11 cellular contexts compared by ENCODE assay signal in the genomic region with DNA sequence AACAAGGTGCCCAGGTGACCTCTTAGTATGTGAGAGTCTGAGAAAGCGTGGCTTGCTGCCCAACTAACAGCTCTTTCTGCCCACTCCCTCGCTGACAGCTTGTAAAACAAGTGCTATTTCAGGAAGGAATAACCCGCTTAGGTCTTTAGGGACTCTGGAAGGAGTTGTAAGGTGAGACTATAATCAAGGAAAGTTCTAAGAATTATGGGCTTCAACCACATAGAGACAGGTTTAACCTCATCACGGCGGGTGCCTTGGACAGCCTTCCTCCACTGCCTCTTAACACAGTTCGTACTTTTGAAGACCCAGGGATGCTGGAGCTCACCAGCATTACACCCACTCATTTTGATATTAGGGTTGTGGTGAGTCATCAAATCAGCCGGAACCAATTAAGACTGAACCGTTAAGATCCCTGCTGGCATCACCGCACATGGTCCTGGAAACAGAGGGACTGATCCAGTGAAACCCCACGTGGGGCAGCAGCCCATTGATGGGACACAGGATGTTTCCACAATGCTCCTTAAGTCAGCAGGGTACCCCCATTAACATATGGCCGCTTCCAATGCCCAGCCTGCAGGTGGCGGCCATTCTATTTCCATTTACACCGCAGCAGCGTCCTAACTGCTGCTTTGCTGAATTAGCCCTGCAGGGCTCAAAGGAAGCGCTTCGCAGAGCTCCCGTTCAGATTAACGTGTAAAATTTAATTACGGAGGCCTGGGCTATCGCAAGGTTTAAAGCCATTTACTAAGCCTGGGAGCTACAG.
A peak's percentile ranks its signal among the peaks of the same experiment; 100 is the strongest.
DNase-seq lines count a peak whose midpoint lies in the region; ATAC-seq and TF ChIP-seq lines count a peak whose summit lies in the region.
"Had no signal": no experiment of that assay in that cellular context is flagged by ENCODE, and none has a peak within 500 bp of the region (broad histone marks: within the 10 kb centered on the region; RNA-seq: fewer than 3 reads in every experiment).

No MANE protein-coding gene starts in this region.

- no peak overlapping the region for H3K4me3 ChIP-seq in HUES6 (ENCODE audit: low read depth, low read length)

- peak overlapping the region; percentile 66 for H3K9ac ChIP-seq in HUES6 (ENCODE audit: low read length)

- peaks cover 22% of the 10 kb centered on the region for H3K4me1 ChIP-seq in HUES6 (ENCODE audit: control insufficient read depth, insufficient read depth, low read length)

- H3K4me3 Mint-ChIP-seq in chondrocyte (ENCODE audit: unreplicated experiment) = no peak overlapping the region
- no peak overlapping the region for H3K4me3 Mint-ChIP-seq in nephron
- H3K4me3 Mint-ChIP-seq: activated T-helper 1 cell treated with anti-CD3 and anti-CD28 coated beads, Interleukin-12 subunit alpha, Interleukin-12 subunit beta, Interleukin-2, Interleukin-4 antibody, amounts not matched to agents 30 ng/mL and 10 ng/mL and 1 ng/mL, durations not matched to agents 14 hours and 24 hours and 36 hours; dendritic cell treated with granulocyte-macrophage colony-stimulating factor and Interleukin-4, amounts not matched to agents 40 ng/mL and 50 ng/mL, for 4 days had no signal

- no peak for ATAC-seq in HG02970 (IDR thresholded peaks at IDR 0.05; ENCODE audit: low FRiP score, unreplicated experiment)
- no peak for ATAC-seq in HG02938 (IDR thresholded peaks at IDR 0.05; ENCODE audit: unreplicated experiment)

- H3K27me3 Mint-ChIP-seq in chondrocyte (ENCODE audit: low read depth) (peaks cover 28% of the 10 kb centered on the region), nephron (ENCODE audit: low read depth) (peaks cover 51% of the 10 kb centered on the region)

- H3K9me3 Mint-ChIP-seq in chondrocyte (ENCODE audit: low read depth) = no peaks in the 10 kb centered on the region
- H3K9me3 Mint-ChIP-seq in nephron = peaks cover 8% of the 10 kb centered on the region
- H3K9me3 Mint-ChIP-seq: activated T-helper 1 cell treated with anti-CD3 and anti-CD28 coated beads, Interleukin-12 subunit alpha, Interleukin-12 subunit beta, Interleukin-2, Interleukin-4 antibody, amounts not matched to agents 30 ng/mL and 10 ng/mL and 1 ng/mL, durations not matched to agents 14 hours and 24 hours and 36 hours; dendritic cell treated with granulocyte-macrophage colony-stimulating factor and Interleukin-4, amounts not matched to agents 40 ng/mL and 50 ng/mL, for 4 days had no signal

- H3K36me3 ChIP-seq in HUES6 (ENCODE audit: control insufficient read depth, insufficient read depth, low read length) = no peaks in the 10 kb centered on the region

- H3K4me1 Mint-ChIP-seq in chondrocyte (ENCODE audit: low read depth) (peaks cover 3% of the 10 kb centered on the region), nephron (peaks cover 4% of the 10 kb centered on the region)

- H3K27ac Mint-ChIP-seq in chondrocyte (ENCODE audit: unreplicated experiment) (no peak overlapping the region), nephron (no peak overlapping the region)
- H3K27ac Mint-ChIP-seq: activated T-helper 1 cell treated with anti-CD3 and anti-CD28 coated beads, Interleukin-12 subunit alpha, Interleukin-12 subunit beta, Interleukin-2, Interleukin-4 antibody, amounts not matched to agents 30 ng/mL and 10 ng/mL and 1 ng/mL, durations not matched to agents 14 hours and 24 hours and 36 hours; dendritic cell treated with granulocyte-macrophage colony-stimulating factor and Interleukin-4, amounts not matched to agents 40 ng/mL and 50 ng/mL, for 4 days had no signal

- H3K36me3 Mint-ChIP-seq in chondrocyte (ENCODE audit: low read depth) (no peaks in the 10 kb centered on the region), nephron (ENCODE audit: low read depth) (no peaks in the 10 kb centered on the region)

- TF ChIP-seq CTCF in chondrocyte (IDR thresholded peaks at IDR 0.05) (peak; percentile 54), nephron (IDR thresholded peaks at IDR 0.05; ENCODE audit: unreplicated experiment in 3 of 3) (peak; percentile 23 to 34 (median 27))

- DNase-seq in DMS79 treated with DMSO at 0.1 percent for 48 hours (lab: John Stamatoyannopoulos, UW) (peak; percentile 49), chondrocyte (ENCODE audit: low spot score) (no peak), NCI-H187 (lab: John Stamatoyannopoulos, UW) (no peak)
- no peak for DNase-seq in stimulated activated CD4-positive, alpha-beta T cell treated with anti-CD3 and anti-CD28 coated beads, Interleukin-4, amount 100 ng/mL, for 1 hour
- DNase-seq: stimulated activated CD4-positive, alpha-beta T cell treated with anti-CD3 and anti-CD28 coated beads, Interleukin-12 subunit alpha, Interleukin-12 subunit beta, amount 100 ng/mL, for 4 hours had no signal

- peaks cover 14% of the 10 kb centered on the region; the same call in 1 of the 2 replicates for H3K27me3 ChIP-seq in HUES6 (ENCODE audit: control insufficient read depth, insufficient read depth, low read length)

- no peak overlapping the region for H3K27ac ChIP-seq in HUES6 (ENCODE audit: low read depth, low read length)

- H3K9me3 ChIP-seq in HUES6 (ENCODE audit: control insufficient read depth, insufficient read depth, low read depth, low read length) = peaks cover 28% of the 10 kb centered on the region
